Comparison of ENCODE assay signal across 10 cellular contexts in genomic region chr3:119681279-119681678, GRCh38. TPM values are rescaled to one million over a fixed set of nuclear protein-coding genes. Genes with fewer than 3 reads are reported as not detected.
DNase-seq lines count a peak whose midpoint lies in the region; ATAC-seq and TF ChIP-seq lines count a peak whose summit lies in the region.
"Had no signal": no experiment of that assay in that cellular context is flagged by ENCODE, and none has a peak within 500 bp of the region (broad histone marks: within the 10 kb centered on the region; RNA-seq: fewer than 3 reads in every experiment).

No MANE protein-coding gene starts in this region.

- H3K4me1 Mint-ChIP-seq in CD4-positive, CD25-positive, alpha-beta regulatory T cell, result peaks cover 6 to 14% (median 10%) of the 10 kb centered on the region in 4 donors
- H3K4me1 Mint-ChIP-seq in brain (peaks cover 13% of the 10 kb centered on the region), neural progenitor cell (peaks cover 11% of the 10 kb centered on the region)
- H3K4me1 Mint-ChIP-seq in natural killer cell treated with Interleukin-12 subunit alpha and Interleukin-12 subunit beta and Interleukin-15 and Interleukin-18, amount 100 ng/mL, for 72 hours (ENCODE audit: low read depth in 2 of 2), result peaks cover 12 to 13% of the 10 kb centered on the region in 2 donors
- peaks cover 12% of the 10 kb centered on the region for H3K4me1 Mint-ChIP-seq in activated naive CD8-positive, alpha-beta T cell treated with anti-CD3 and anti-CD28 coated beads, Interleukin-2, amount 50 U/mL, for 24 hours

- no peak overlapping the region for H3K27ac ChIP-seq in CD4-positive, CD25-positive, alpha-beta regulatory T cell (ENCODE audit: insufficient read depth, low read length, poor library complexity, severe bottlenecking)
- H3K27ac ChIP-seq in neural progenitor cell (no peak overlapping the region), esophagus squamous epithelium (no peak overlapping the region)
- H3K27ac ChIP-seq: SJSA1 had no signal

- no peak overlapping the region for H3K4me3 Mint-ChIP-seq in CD4-positive, CD25-positive, alpha-beta regulatory T cell
- H3K4me3 Mint-ChIP-seq in brain (no peak overlapping the region), neural progenitor cell (no peak overlapping the region)
- H3K4me3 Mint-ChIP-seq in natural killer cell treated with Interleukin-12 subunit alpha and Interleukin-12 subunit beta and Interleukin-15 and Interleukin-18, amount 100 ng/mL, for 72 hours, result no peak overlapping the region
- H3K4me3 Mint-ChIP-seq in activated naive CD8-positive, alpha-beta T cell treated with anti-CD3 and anti-CD28 coated beads, Interleukin-2, amount 50 U/mL, for 24 hours, result no peak overlapping the region
- H3K4me3 Mint-ChIP-seq: naive thymus-derived CD4-positive, alpha-beta T cell had no signal

- H2AFZ ChIP-seq in neural progenitor cell (replicated peaks), result no peak overlapping the region

- no peak for ATAC-seq in CD4-positive, CD25-positive, alpha-beta regulatory T cell (ENCODE audit: low read depth in 2 of 2)
- peak; percentile 28 for ATAC-seq in GM18858 (IDR thresholded peaks at IDR 0.05; ENCODE audit: unreplicated experiment)
- ATAC-seq in natural killer cell treated with Interleukin-12 subunit alpha and Interleukin-12 subunit beta and Interleukin-15 and Interleukin-18, amount 100 ng/mL, for 72 hours, result no peak
- ATAC-seq in activated naive CD8-positive, alpha-beta T cell treated with anti-CD3 and anti-CD28 coated beads, Interleukin-2, amount 50 U/mL, for 24 hours, result no peak
- ATAC-seq: naive thymus-derived CD4-positive, alpha-beta T cell had no signal

- no peaks in the 10 kb centered on the region for H3K36me3 ChIP-seq in CD4-positive, CD25-positive, alpha-beta regulatory T cell (ENCODE audit: control insufficient read depth, insufficient read depth, low read length)
- H3K36me3 ChIP-seq in neural progenitor cell (no peaks in the 10 kb centered on the region), esophagus squamous epithelium (no peaks in the 10 kb centered on the region)
- H3K36me3 ChIP-seq: SJSA1 had no signal

- H3K4me2 ChIP-seq in neural progenitor cell, result no peak overlapping the region

- peaks cover 5% of the 10 kb centered on the region for H3K79me2 ChIP-seq in neural progenitor cell (ENCODE audit: low read depth)

- peaks cover 0 to 1% (median 0%) of the 10 kb centered on the region in 7 donors for H3K9me3 Mint-ChIP-seq in CD4-positive, CD25-positive, alpha-beta regulatory T cell
- H3K9me3 Mint-ChIP-seq in brain (peaks cover 0 to 4% (median 0%) of the 10 kb centered on the region in 5 experiments), neural progenitor cell (no peaks in the 10 kb centered on the region)
- H3K9me3 Mint-ChIP-seq in natural killer cell treated with Interleukin-12 subunit alpha and Interleukin-12 subunit beta and Interleukin-15 and Interleukin-18, amount 100 ng/mL, for 72 hours, result no peaks in the 10 kb centered on the region
- peaks cover 3% of the 10 kb centered on the region for H3K9me3 Mint-ChIP-seq in activated naive CD8-positive, alpha-beta T cell treated with anti-CD3 and anti-CD28 coated beads, Interleukin-2, amount 50 U/mL, for 24 hours

- DNase-seq in CD4-positive, CD25-positive, alpha-beta regulatory T cell, result peak in 2 of 3 donors; percentile 23 to 58
- DNase-seq in LoVo (ENCODE audit: low spot score), result peak; percentile 39
- peak; percentile 25 for DNase-seq in neural progenitor cell (ENCODE audit: low spot score)
- DNase-seq in natural killer cell treated with Interleukin-12 subunit alpha and Interleukin-12 subunit beta and Interleukin-15 and Interleukin-18, amount 100 ng/mL, for 72 hours (ENCODE audit: low spot score), result no peak
- no peak for DNase-seq in activated naive CD8-positive, alpha-beta T cell treated with anti-CD3 and anti-CD28 coated beads, Interleukin-2, amount 50 U/mL, for 24 hours
- no peak for DNase-seq in esophagus squamous epithelium (lab: John Stamatoyannopoulos, UW)

- no peaks in the 10 kb centered on the region for H4K20me1 ChIP-seq in neural progenitor cell (ENCODE audit: low read depth)

- H3F3A ChIP-seq in neural progenitor cell (ENCODE audit: low read depth), result no peaks in the 10 kb centered on the region

- H3K27ac Mint-ChIP-seq in CD4-positive, CD25-positive, alpha-beta regulatory T cell, result no peak overlapping the region
- H3K27ac Mint-ChIP-seq in brain (no peak overlapping the region), neural progenitor cell (no peak overlapping the region)
- H3K27ac Mint-ChIP-seq in natural killer cell treated with Interleukin-12 subunit alpha and Interleukin-12 subunit beta and Interleukin-15 and Interleukin-18, amount 100 ng/mL, for 72 hours, result no peak overlapping the region
- no peak overlapping the region for H3K27ac Mint-ChIP-seq in activated naive CD8-positive, alpha-beta T cell treated with anti-CD3 and anti-CD28 coated beads, Interleukin-2, amount 50 U/mL, for 24 hours
- H3K27ac Mint-ChIP-seq: naive thymus-derived CD4-positive, alpha-beta T cell had no signal

- H3K27me3 ChIP-seq in CD4-positive, CD25-positive, alpha-beta regulatory T cell (ENCODE audit: control insufficient read depth, insufficient read depth, low read length), result no peaks in the 10 kb centered on the region
- H3K27me3 ChIP-seq in neural progenitor cell (no peaks in the 10 kb centered on the region), esophagus squamous epithelium (no peaks in the 10 kb centered on the region)
- H3K27me3 ChIP-seq: SJSA1 had no signal

- peak; percentile 73 to 75 for TF ChIP-seq CTCF in brain (conservative IDR thresholded peaks at IDR 0.05)
- TF ChIP-seq CTCF in neural progenitor cell (IDR thresholded peaks at IDR 0.05), result peak; percentile 59
- peak in 3 of 6 experiments; percentile 27 to 53 (median 35) for TF ChIP-seq CTCF in esophagus squamous epithelium (IDR thresholded peaks at IDR 0.05)

- no peak overlapping the region for H3K4me3 ChIP-seq in CD4-positive, CD25-positive, alpha-beta regulatory T cell (ENCODE audit: low read depth, low read length)
- no peak overlapping the region for H3K4me3 ChIP-seq in neural progenitor cell
- H3K4me3 ChIP-seq in esophagus squamous epithelium, result no peak overlapping the region
- H3K4me3 ChIP-seq: SJSA1 had no signal

- intact Hi-C loops in esophagus squamous epithelium (cut with DNase I), result no loop called here

- no peaks in the 10 kb centered on the region for H3K36me3 Mint-ChIP-seq in CD4-positive, CD25-positive, alpha-beta regulatory T cell
- H3K36me3 Mint-ChIP-seq in brain, result no peaks in the 10 kb centered on the region
- H3K36me3 Mint-ChIP-seq in neural progenitor cell, result peaks cover 2% of the 10 kb centered on the region
- H3K36me3 Mint-ChIP-seq in natural killer cell treated with Interleukin-12 subunit alpha and Interleukin-12 subunit beta and Interleukin-15 and Interleukin-18, amount 100 ng/mL, for 72 hours, result no peaks in the 10 kb centered on the region
- H3K36me3 Mint-ChIP-seq in activated naive CD8-positive, alpha-beta T cell treated with anti-CD3 and anti-CD28 coated beads, Interleukin-2, amount 50 U/mL, for 24 hours (ENCODE audit: low read depth), result peaks cover 7% of the 10 kb centered on the region

- no peak for TF ChIP-seq POLR2A in esophagus squamous epithelium (IDR thresholded peaks at IDR 0.05)

- H3K27me3 Mint-ChIP-seq in CD4-positive, CD25-positive, alpha-beta regulatory T cell, result peaks cover 5% of the 10 kb centered on the region
- H3K27me3 Mint-ChIP-seq in brain, result peaks cover 20% of the 10 kb centered on the region
- peaks cover 10% of the 10 kb centered on the region for H3K27me3 Mint-ChIP-seq in neural progenitor cell (ENCODE audit: insufficient read depth, low read depth)
- H3K27me3 Mint-ChIP-seq in natural killer cell treated with Interleukin-12 subunit alpha and Interleukin-12 subunit beta and Interleukin-15 and Interleukin-18, amount 100 ng/mL, for 72 hours, result no peaks in the 10 kb centered on the region
- H3K27me3 Mint-ChIP-seq in activated naive CD8-positive, alpha-beta T cell treated with anti-CD3 and anti-CD28 coated beads, Interleukin-2, amount 50 U/mL, for 24 hours, result peaks cover 3% of the 10 kb centered on the region

- 38 to 53% methylated on average over 1 of the region's 1 CpG for WGBS in esophagus squamous epithelium, 2 donors

- H3K9ac ChIP-seq in neural progenitor cell, result no peak overlapping the region

- H3K9me3 ChIP-seq in CD4-positive, CD25-positive, alpha-beta regulatory T cell (ENCODE audit: control insufficient read depth in 2 of 2, low read length in 2 of 2), result no peaks in the 10 kb centered on the region
- H3K9me3 ChIP-seq in neural progenitor cell (ENCODE audit: low read depth), result no peaks in the 10 kb centered on the region
- no peaks in the 10 kb centered on the region for H3K9me3 ChIP-seq in esophagus squamous epithelium
- H3K9me3 ChIP-seq: SJSA1 had no signal

- H3K4me1 ChIP-seq in CD4-positive, CD25-positive, alpha-beta regulatory T cell (ENCODE audit: control insufficient read depth, insufficient read depth, low read length, poor library complexity, severe bottlenecking), result peaks cover 11% of the 10 kb centered on the region
- peaks cover under 1% of the 10 kb centered on the region for H3K4me1 ChIP-seq in neural progenitor cell
- H3K4me1 ChIP-seq in esophagus squamous epithelium, result peaks cover 0 to 11% (median 4%) of the 10 kb centered on the region in 3 donors

RNA-seq across cellular contexts. Expression of gene COX17, which starts 4.1 kb away (rescaled TPM):
- 34.1 TPM for total RNA-seq in CD4-positive, CD25-positive, alpha-beta regulatory T cell
- 100 to 1,000 TPM in 2 of 4 donors, 10 to 100 TPM in 2; 82.1 to 124 (median 97.2) TPM for polyA plus RNA-seq in CD4-positive, CD25-positive, alpha-beta regulatory T cell
- polyA plus RNA-seq in brain (ENCODE audit: insufficient read depth, low read depth, low replicate concordance), result 101 TPM
- total RNA-seq in neural progenitor cell (ENCODE audit: low replicate concordance) (20.9 and 23.6 TPM in 2 replicates), esophagus squamous epithelium (10 to 100 TPM; 10.8 to 33.9 (median 24.6) TPM)
- 10 to 100 TPM; 98.7 to 99.9 TPM for total RNA-seq in natural killer cell treated with Interleukin-12 subunit alpha and Interleukin-12 subunit beta and Interleukin-15 and Interleukin-18, amount 100 ng/mL, for 72 hours

RNA-seq across cellular contexts. Expression of gene POPDC2, which starts 20.9 kb away (rescaled TPM):
- 5.5 TPM for total RNA-seq in CD4-positive, CD25-positive, alpha-beta regulatory T cell
- 1 to 10 TPM; 1.9 to 3.2 (median 2.4) TPM for polyA plus RNA-seq in CD4-positive, CD25-positive, alpha-beta regulatory T cell
- polyA plus RNA-seq in brain (ENCODE audit: insufficient read depth, low read depth, low replicate concordance), result 1.6 TPM
- total RNA-seq in neural progenitor cell (ENCODE audit: low replicate concordance) (0.95 and 1.5 TPM in 2 replicates), esophagus squamous epithelium (1 to 10 TPM in 1 of 4 donors, under 1 TPM in 2, not detected in 1; 0.18 to 3.8 (median 0.91) TPM)
- 1 to 10 TPM; 3.6 to 4.1 TPM for total RNA-seq in natural killer cell treated with Interleukin-12 subunit alpha and Interleukin-12 subunit beta and Interleukin-15 and Interleukin-18, amount 100 ng/mL, for 72 hours

RNA-seq across cellular contexts. Expression of gene CFAP91, which starts 21.5 kb away (rescaled TPM):
- 0.44 TPM for total RNA-seq in CD4-positive, CD25-positive, alpha-beta regulatory T cell
- polyA plus RNA-seq in CD4-positive, CD25-positive, alpha-beta regulatory T cell, result under 1 TPM in 1 of 4 donors, not detected in 3; 0.59 TPM
- polyA plus RNA-seq in brain (ENCODE audit: insufficient read depth, low read depth, low replicate concordance), result 2.1 TPM
- total RNA-seq in neural progenitor cell (ENCODE audit: low replicate concordance), result 11.9 and 19.9 TPM in 2 replicates
- total RNA-seq in natural killer cell treated with Interleukin-12 subunit alpha and Interleukin-12 subunit beta and Interleukin-15 and Interleukin-18, amount 100 ng/mL, for 72 hours, result not detected
- total RNA-seq in esophagus squamous epithelium, result 1 to 10 TPM in 2 of 4 donors, under 1 TPM in 1, not detected in 1; 0.68 to 2.7 (median 1.5) TPM

Comparison
In these comparisons a context has a peak if more than half of its experiments do, and no peak if none do; other contexts are left out.
1. DNase-seq: peak in CD4-positive, CD25-positive, alpha-beta regulatory T cell (2 of 3), LoVo (single experiment) and neural progenitor cell (single experiment); none in natural killer cell treated with Interleukin-12 subunit alpha and Interleukin-12 subunit beta and Interleukin-15 and Interleukin-18, amount 100 ng/mL, for 72 hours (single experiment), activated naive CD8-positive, alpha-beta T cell treated with anti-CD3 and anti-CD28 coated beads, Interleukin-2, amount 50 U/mL, for 24 hours (single experiment) and esophagus squamous epithelium (single experiment).